15 cellular contexts compared by ENCODE assay signal in the genomic region with DNA sequence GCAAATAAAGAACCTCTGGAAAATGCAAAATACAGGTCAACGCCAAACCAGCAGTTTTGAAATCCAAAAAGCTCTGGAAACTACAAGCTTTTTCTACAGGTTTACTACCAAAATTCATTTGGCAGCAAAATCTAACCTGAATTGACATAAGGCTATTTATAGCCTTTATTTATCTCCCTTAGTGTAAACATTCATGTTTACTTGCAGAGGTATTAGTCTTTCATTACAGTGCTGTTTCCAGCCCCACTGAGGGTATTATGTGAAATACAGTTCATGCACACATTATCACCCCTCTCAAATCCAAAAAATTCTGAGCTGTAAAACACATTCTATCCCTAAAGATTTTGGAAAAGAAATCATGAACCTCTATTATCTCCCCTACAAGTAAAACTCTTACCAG. TPM values are rescaled to one million over a fixed set of nuclear protein-coding genes. Genes with fewer than 3 reads are reported as not detected.
DNase-seq lines count a peak whose midpoint lies in the region; TF ChIP-seq lines count a peak whose summit lies in the region.
"Had no signal": no experiment of that assay in that cellular context is flagged by ENCODE, and none has a peak within 500 bp of the region (broad histone marks: within the 10 kb centered on the region; RNA-seq: fewer than 3 reads in every experiment).

No MANE protein-coding gene starts in this region.

- TF ChIP-seq CTCF in C4-2B (conservative IDR thresholded peaks at IDR 0.05) (no peak), VCaP (conservative IDR thresholded peaks at IDR 0.05) (no peak), neural crest cell (conservative IDR thresholded peaks at IDR 0.05) (no peak), type B pancreatic cell (conservative IDR thresholded peaks at IDR 0.05) (no peak), glutamatergic neuron (IDR thresholded peaks at IDR 0.05; ENCODE audit: partially characterized antibody, unreplicated experiment) (no peak)

- H3K36me3 Mint-ChIP-seq in neural crest cell (ENCODE audit: low read depth) (no peaks in the 10 kb centered on the region), type B pancreatic cell (peaks cover 9% of the 10 kb centered on the region), glutamatergic neuron (ENCODE audit: unreplicated experiment) (no peaks in the 10 kb centered on the region)

- no peaks in the 10 kb centered on the region for H3K27me3 Mint-ChIP-seq in neural crest cell (ENCODE audit: low read depth)
- H3K27me3 Mint-ChIP-seq in type B pancreatic cell = no peaks in the 10 kb centered on the region
- H3K27me3 Mint-ChIP-seq in glutamatergic neuron (ENCODE audit: unreplicated experiment) = peaks cover 4% of the 10 kb centered on the region
- H3K27me3 Mint-ChIP-seq: B cell; CD4-positive, alpha-beta memory T cell had no signal

- no peaks in the 10 kb centered on the region for H3K9me3 Mint-ChIP-seq in neural crest cell
- no peaks in the 10 kb centered on the region for H3K9me3 Mint-ChIP-seq in type B pancreatic cell
- no peaks in the 10 kb centered on the region for H3K9me3 Mint-ChIP-seq in glutamatergic neuron (ENCODE audit: unreplicated experiment)
- H3K9me3 Mint-ChIP-seq: CD4-positive, alpha-beta memory T cell had no signal

- H3K27ac Mint-ChIP-seq in neural crest cell (ENCODE audit: unreplicated experiment) (peak overlapping the region; percentile 75), type B pancreatic cell (peak overlapping the region; percentile 91), glutamatergic neuron (ENCODE audit: unreplicated experiment) (no peak overlapping the region)
- H3K27ac Mint-ChIP-seq: B cell had no signal

- H3K27ac ChIP-seq in C4-2B (peak overlapping the region; percentile 67), VCaP (peak overlapping the region; percentile 72)

- DNase-seq in neural crest cell (ENCODE audit: low read depth, low spot score) (no peak), type B pancreatic cell (ENCODE audit: extremely low spot score, unreplicated experiment) (no peak), NCI-H1417 treated with DMSO at 0.1 percent for 48 hours (lab: John Stamatoyannopoulos, UW) (no peak), glutamatergic neuron (no peak), retina (no peak)
- DNase-seq: C1 segment of cervical spinal cord; CD4-positive, alpha-beta memory T cell; DMS79 treated with DMSO at 0.1 percent for 48 hours; EL; GOT3; IMR-90 had no signal

- H3K4me1 Mint-ChIP-seq in neural crest cell (no peaks in the 10 kb centered on the region), type B pancreatic cell (ENCODE audit: unreplicated experiment) (no peaks in the 10 kb centered on the region), glutamatergic neuron (ENCODE audit: low read depth, unreplicated experiment) (no peaks in the 10 kb centered on the region)

- no peak overlapping the region for H3K4me3 Mint-ChIP-seq in neural crest cell
- no peak overlapping the region for H3K4me3 Mint-ChIP-seq in type B pancreatic cell
- no peak overlapping the region for H3K4me3 Mint-ChIP-seq in glutamatergic neuron (ENCODE audit: unreplicated experiment)
- H3K4me3 Mint-ChIP-seq: B cell; CD4-positive, alpha-beta memory T cell had no signal

RNA-seq across cellular contexts. Expression of gene SKIC8, which starts 7.2 kb away (rescaled TPM):
- 55.3 and 56.0 TPM in 2 replicates for total RNA-seq in neural crest cell
- 43.6 and 54.4 TPM in 2 replicates for total RNA-seq in type B pancreatic cell (ENCODE audit: low replicate concordance)
- 43.9 TPM for total RNA-seq in glutamatergic neuron (ENCODE audit: unreplicated experiment)

RNA-seq across cellular contexts. Expression of gene DNAJA4, which starts 27.9 kb away (rescaled TPM):
- total RNA-seq in neural crest cell = not detected in 2 replicates
- total RNA-seq in type B pancreatic cell (ENCODE audit: low replicate concordance) = 0.10 and 15.0 TPM in 2 replicates
- total RNA-seq in glutamatergic neuron (ENCODE audit: unreplicated experiment) = 2.4 TPM

RNA-seq across cellular contexts. Expression of gene CRABP1, which starts 47.9 kb away (rescaled TPM):
- 753 and 803 TPM in 2 replicates for total RNA-seq in neural crest cell
- 20.5 and 685 TPM in 2 replicates for total RNA-seq in type B pancreatic cell (ENCODE audit: low replicate concordance)
- total RNA-seq in glutamatergic neuron (ENCODE audit: unreplicated experiment) = 314 TPM
- total RNA-seq: B cell; CD4-positive, alpha-beta memory T cell; HT-29; IMR-90 had no signal

RNA-seq across cellular contexts. Expression of gene ACSBG1, which starts 57.9 kb away (rescaled TPM):
- total RNA-seq in neural crest cell (4.9 and 5.5 TPM in 2 replicates), type B pancreatic cell (ENCODE audit: low replicate concordance) (0.71 TPM in 1 of 2 replicates, not detected in the other), glutamatergic neuron (ENCODE audit: unreplicated experiment) (not detected)
- total RNA-seq: CD4-positive, alpha-beta memory T cell; IMR-90 had no signal
